9 cellular contexts compared by ENCODE assay signal in the genomic region with DNA sequence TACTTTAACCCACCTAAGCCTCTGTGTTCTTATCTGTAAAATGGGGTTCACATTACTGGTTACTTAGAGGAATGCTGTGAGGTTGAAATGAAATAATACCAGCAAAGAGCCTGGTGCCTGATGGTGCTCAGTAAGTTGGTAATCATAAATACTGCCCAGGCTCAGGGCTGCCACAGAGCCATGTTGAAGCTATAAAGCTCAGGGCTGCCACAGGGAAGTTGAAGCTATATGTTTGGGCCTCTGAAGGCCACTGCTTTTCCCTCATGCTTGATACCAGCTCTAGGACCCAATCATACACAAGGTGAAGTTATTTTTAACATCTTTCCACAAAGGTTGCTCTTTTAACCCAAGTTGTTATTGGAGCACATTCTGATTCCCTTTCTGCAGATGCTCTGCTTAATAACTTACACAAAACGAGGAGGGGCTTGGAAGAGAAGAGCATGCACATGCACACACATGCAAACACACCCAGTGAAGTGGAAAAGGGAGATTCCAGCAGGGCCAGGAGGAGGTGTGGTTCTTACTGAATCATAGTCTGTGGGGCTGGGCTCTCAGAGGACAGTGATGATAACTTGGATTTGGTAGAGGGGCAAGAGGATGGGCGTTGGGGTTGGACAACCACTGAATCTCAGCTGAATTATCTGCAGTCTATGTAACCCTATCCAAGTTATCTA. TPM values are rescaled to one million over a fixed set of nuclear protein-coding genes. Genes with fewer than 3 reads are reported as not detected.
DNase-seq lines count a peak whose midpoint lies in the region; ATAC-seq and TF ChIP-seq lines count a peak whose summit lies in the region.
"Had no signal": no experiment of that assay in that cellular context is flagged by ENCODE, and none has a peak within 500 bp of the region (broad histone marks: within the 10 kb centered on the region; RNA-seq: fewer than 3 reads in every experiment).

No MANE protein-coding gene starts in this region.

- intact Hi-C loops in heart right ventricle (cut with DNase I): no loop called here

- 68 to 83% methylated on average over 2 of the region's 2 CpGs for whole genome bisulfite sequencing in heart right ventricle, 2 donors

- peaks cover 0 to 95% (median 0%) of the 10 kb centered on the region in 9 donors for H3K36me3 ChIP-seq in heart right ventricle
- H3K36me3 ChIP-seq in right atrium auricular region: peaks cover 47% of the 10 kb centered on the region

- TF ChIP-seq CTCF in heart right ventricle (IDR thresholded peaks at IDR 0.05) (no peak), right atrium auricular region (IDR thresholded peaks at IDR 0.05) (no peak)

- H3K27ac ChIP-seq in heart right ventricle: no peak overlapping the region
- no peak overlapping the region for H3K27ac ChIP-seq in right atrium auricular region
- H3K27ac ChIP-seq: thoracic aorta had no signal

- H3K4me1 ChIP-seq in heart right ventricle (no peaks in the 10 kb centered on the region), right atrium auricular region (no peaks in the 10 kb centered on the region)

- ATAC-seq in GM18861 (IDR thresholded peaks at IDR 0.05; ENCODE audit: unreplicated experiment) (peak; percentile 62), GM21717 (IDR thresholded peaks at IDR 0.05; ENCODE audit: unreplicated experiment) (peak; percentile 65), HG03520 (IDR thresholded peaks at IDR 0.05; ENCODE audit: unreplicated experiment) (peak; percentile 60), heart right ventricle (no peak), HG03139 (IDR thresholded peaks at IDR 0.05; ENCODE audit: unreplicated experiment) (no peak)

- no peak overlapping the region for H3K4me3 ChIP-seq in heart right ventricle
- H3K4me3 ChIP-seq in right atrium auricular region: no peak overlapping the region
- H3K4me3 ChIP-seq: thoracic aorta had no signal

- DNase-seq in kidney tubule cell (ENCODE audit: low spot score): peak; percentile 82
- no peak for DNase-seq in heart right ventricle
- DNase-seq in right atrium auricular region (ENCODE audit: low spot score): no peak
- DNase-seq in HCEC 1CT: no peak

- H3K27me3 ChIP-seq in heart right ventricle: no peaks in the 10 kb centered on the region
- no peaks in the 10 kb centered on the region for H3K27me3 ChIP-seq in right atrium auricular region

- no peaks in the 10 kb centered on the region for H3K9me3 ChIP-seq in heart right ventricle
- no peaks in the 10 kb centered on the region for H3K9me3 ChIP-seq in right atrium auricular region
- H3K9me3 ChIP-seq: thoracic aorta had no signal

RNA-seq across cellular contexts. Expression of gene PARP14, which starts 17.4 kb away (rescaled TPM):
- 10 to 100 TPM in 9 of 10 donors, 1 to 10 TPM in 1; 8.9 to 81.9 (median 13.2) TPM for total RNA-seq in heart right ventricle
- 10 to 100 TPM in 1 of 2 donors, 1 to 10 TPM in 1; 4.1 to 13.5 TPM for polyA plus RNA-seq in heart right ventricle
- 10 to 100 TPM in 1 of 2 donors, 1 to 10 TPM in 1; 9.5 to 13.5 TPM for total RNA-seq in right atrium auricular region

Comparison
In these comparisons a context has a peak if more than half of its experiments do, and no peak if none do; other contexts are left out.
1. ATAC-seq: peak in GM18861 (single experiment), GM21717 (single experiment) and HG03520 (single experiment); none in heart right ventricle (0 of 8) and HG03139 (single experiment).